In genomic region chr13:29427937-29428309, GRCh38 we compare ENCODE assay signal across 15 cellular contexts.
A peak's percentile ranks its signal among the peaks of the same experiment; 100 is the strongest.
DNase-seq lines count a peak whose midpoint lies in the region; TF ChIP-seq lines count a peak whose summit lies in the region.
"Had no signal": no experiment of that assay in that cellular context is flagged by ENCODE, and none has a peak within 500 bp of the region (broad histone marks: within the 10 kb centered on the region; RNA-seq: fewer than 3 reads in every experiment).

No MANE protein-coding gene starts in this region.

- H3K79me2 ChIP-seq in trophoblast cell (ENCODE audit: control insufficient read depth, insufficient read depth, low read length, poor library complexity): no peaks in the 10 kb centered on the region

- H3K27me3 Mint-ChIP-seq in glutamatergic neuron (ENCODE audit: unreplicated experiment): no peaks in the 10 kb centered on the region
- peaks cover 70% of the 10 kb centered on the region for H3K27me3 Mint-ChIP-seq in activated T-cell treated with anti-CD3 and anti-CD28 coated beads, Interleukin-2, amount 50 U/mL, for 24 hours

- H3K27ac Mint-ChIP-seq in glutamatergic neuron (ENCODE audit: unreplicated experiment): no peak overlapping the region
- H3K27ac Mint-ChIP-seq in activated T-cell treated with anti-CD3 and anti-CD28 coated beads, Interleukin-2, amount 50 U/mL, for 24 hours: no peak overlapping the region
- H3K27ac Mint-ChIP-seq: T-helper 2 cell treated with Interferon-gamma antibody and Interleukin-4, amounts not matched to agents 5 μg/mL and 100 μg/mL, for 36 hours had no signal

- peak overlapping the region; percentile 86 for H2AFZ ChIP-seq in trophoblast cell (ENCODE audit: insufficient read depth, low read length, poor library complexity)

- H3K27me3 ChIP-seq in AG04450 (ENCODE audit: control insufficient read depth, insufficient read depth, low read length) (peaks cover 39% of the 10 kb centered on the region), trophoblast cell (ENCODE audit: insufficient read depth, low read length) (no peaks in the 10 kb centered on the region)
- H3K27me3 ChIP-seq: body of pancreas, testis had no signal

- CTCF ChIA-PET in AG04450 (lab: Charles Lee): no interaction called here
- CTCF ChIA-PET in RWPE1 (lab: Yijun Ruan, JAX): no interaction called here

- no peak overlapping the region for H2AK5ac ChIP-seq in trophoblast cell (ENCODE audit: low read length)

- no peak overlapping the region for H3K14ac ChIP-seq in trophoblast cell (ENCODE audit: low read length)

- peak overlapping the region; percentile 76 for H4K8ac ChIP-seq in trophoblast cell (ENCODE audit: low read depth, low read length)

- no peaks in the 10 kb centered on the region for H3K36me3 ChIP-seq in trophoblast cell (ENCODE audit: control insufficient read depth in 1 of 2, insufficient read depth in 2 of 2, low read length in 2 of 2)

- no peak for TF ChIP-seq CTCF in AG04450 (IDR thresholded peaks at IDR 0.05; ENCODE audit: low read depth, low read length)
- TF ChIP-seq CTCF in RWPE1 (conservative IDR thresholded peaks at IDR 0.05; ENCODE audit: low read depth): no peak
- no peak for TF ChIP-seq CTCF in glutamatergic neuron (IDR thresholded peaks at IDR 0.05; ENCODE audit: partially characterized antibody, unreplicated experiment)

- WGBS in trophoblast cell (ENCODE audit: extremely low coverage, insufficient coverage, insufficient read length): no CpG with 5 or more reads among the region's 3 CpGs

- peaks cover 4% of the 10 kb centered on the region for H3K4me1 Mint-ChIP-seq in glutamatergic neuron (ENCODE audit: low read depth, unreplicated experiment)
- H3K4me1 Mint-ChIP-seq in activated T-cell treated with anti-CD3 and anti-CD28 coated beads, Interleukin-2, amount 50 U/mL, for 24 hours (ENCODE audit: low read depth): peaks cover 5% of the 10 kb centered on the region

- no peaks in the 10 kb centered on the region for H3K9me3 Mint-ChIP-seq in glutamatergic neuron (ENCODE audit: unreplicated experiment)
- no peaks in the 10 kb centered on the region for H3K9me3 Mint-ChIP-seq in activated T-cell treated with anti-CD3 and anti-CD28 coated beads, Interleukin-2, amount 50 U/mL, for 24 hours
- H3K9me3 Mint-ChIP-seq: T-helper 2 cell treated with Interferon-gamma antibody and Interleukin-4, amounts not matched to agents 5 μg/mL and 100 μg/mL, for 36 hours had no signal

- H4K91ac ChIP-seq in trophoblast cell (ENCODE audit: low read depth, low read length): no peak overlapping the region

- H3K4me3 Mint-ChIP-seq in glutamatergic neuron (ENCODE audit: unreplicated experiment): peak overlapping the region; percentile 91
- no peak overlapping the region for H3K4me3 Mint-ChIP-seq in activated T-cell treated with anti-CD3 and anti-CD28 coated beads, Interleukin-2, amount 50 U/mL, for 24 hours
- H3K4me3 Mint-ChIP-seq: T-helper 2 cell treated with Interferon-gamma antibody and Interleukin-4, amounts not matched to agents 5 μg/mL and 100 μg/mL, for 36 hours had no signal

- H2BK5ac ChIP-seq in trophoblast cell (ENCODE audit: low read depth, low read length, poor library complexity): no peak overlapping the region

- no peak for DNase-seq in AG04450 (ENCODE audit: low read depth, low spot score)
- DNase-seq in RWPE1 (ENCODE audit: low spot score): no peak
- no peak for DNase-seq in glutamatergic neuron
- no peak for DNase-seq in trophoblast cell
- DNase-seq in NCI-H69 (lab: John Stamatoyannopoulos, UW): no peak
- DNase-seq in activated CD8-positive, alpha-beta memory T cell treated with anti-CD3 and anti-CD28 coated beads, Interleukin-2, amount 50 U/mL, for 4 hours: no peak
- DNase-seq in activated T-cell treated with anti-CD3 and anti-CD28 coated beads, Interleukin-2, amount 50 U/mL, for 24 hours: no peak
- no peak for DNase-seq in caudate nucleus (lab: John Stamatoyannopoulos, UW)
- DNase-seq: activated CD8-positive, alpha-beta memory T cell treated with anti-CD3 and anti-CD28 coated beads, Interleukin-2, amount 50 U/mL, for 48 hours; mucosa of descending colon; NCI-H1436 treated with DMSO at 0.1 percent for 48 hours; stimulated activated CD4-positive, alpha-beta T cell treated with anti-CD3 and anti-CD28 coated beads, Interleukin-4, amount 100 ng/mL, for 24 hours had no signal

- no peaks in the 10 kb centered on the region for H3K36me3 Mint-ChIP-seq in glutamatergic neuron (ENCODE audit: unreplicated experiment)
- no peaks in the 10 kb centered on the region for H3K36me3 Mint-ChIP-seq in activated T-cell treated with anti-CD3 and anti-CD28 coated beads, Interleukin-2, amount 50 U/mL, for 24 hours (ENCODE audit: low read depth)

- POLR2A ChIA-PET in AG04450 (lab: Yijun Ruan, JAX): no interaction called here
- POLR2A ChIA-PET in RWPE1 (lab: Yijun Ruan, JAX; ENCODE audit: low non-redundant PET): no interaction called here

- peak overlapping the region; percentile 62 for H3K4me2 ChIP-seq in trophoblast cell (ENCODE audit: low read length)

- H2BK12ac ChIP-seq in trophoblast cell (ENCODE audit: low read length): peak overlapping the region; percentile 18

- peaks cover 2 to 12% of the 10 kb centered on the region in 2 experiments for H3K4me1 ChIP-seq in trophoblast cell (ENCODE audit: control insufficient read depth in 1 of 2, insufficient read depth in 2 of 2, low read length in 2 of 2)
- H3K4me1 ChIP-seq: testis had no signal

- no peak overlapping the region for H3K4ac ChIP-seq in trophoblast cell (ENCODE audit: low read depth, low read length)

- no peak overlapping the region for H4K12ac ChIP-seq in trophoblast cell (ENCODE audit: low read depth, low read length)

- H3K4me3 ChIP-seq in AG04450 (ENCODE audit: low read depth, low read length): peak overlapping the region; percentile 26; the same call in 1 of the 2 replicates
- H3K4me3 ChIP-seq in trophoblast cell (ENCODE audit: low read depth, low read length): peak overlapping the region; percentile 68
- H3K4me3 ChIP-seq: body of pancreas, mucosa of descending colon had no signal

- H3K9ac ChIP-seq in trophoblast cell (ENCODE audit: low read length): no peak overlapping the region

- H3K27ac ChIP-seq in AG04450 (ENCODE audit: low read depth, low read length) (no peak overlapping the region), RWPE1 (peak overlapping the region; percentile 72), trophoblast cell (ENCODE audit: low read depth, low read length) (peak overlapping the region; percentile 14), caudate nucleus (ENCODE audit: low read depth, low read length) (no peak overlapping the region)
- H3K27ac ChIP-seq: body of pancreas, testis had no signal

- no peak overlapping the region for H3K23ac ChIP-seq in trophoblast cell (ENCODE audit: low read length)

- no peaks in the 10 kb centered on the region for H3K9me3 ChIP-seq in AG04450 (ENCODE audit: control insufficient read depth, insufficient read depth, low read length)
- no peaks in the 10 kb centered on the region for H3K9me3 ChIP-seq in trophoblast cell (ENCODE audit: insufficient read depth, low read depth, low read length)
- H3K9me3 ChIP-seq: body of pancreas, mucosa of descending colon, testis had no signal

- H3K79me1 ChIP-seq in trophoblast cell (ENCODE audit: low read length): peaks cover 2% of the 10 kb centered on the region

- H2BK120ac ChIP-seq in trophoblast cell (ENCODE audit: insufficient read depth, low read length, poor library complexity): peak overlapping the region; percentile 25

- no peak overlapping the region for H3K18ac ChIP-seq in trophoblast cell (ENCODE audit: low read length)

Comparison
In these comparisons a context has a peak if more than half of its experiments do, and no peak if none do; other contexts are left out.
1. H3K27ac ChIP-seq: peak in RWPE1 (single experiment) and trophoblast cell (single experiment); none in AG04450 (single experiment) and caudate nucleus (single experiment).